In the genomic region with DNA sequence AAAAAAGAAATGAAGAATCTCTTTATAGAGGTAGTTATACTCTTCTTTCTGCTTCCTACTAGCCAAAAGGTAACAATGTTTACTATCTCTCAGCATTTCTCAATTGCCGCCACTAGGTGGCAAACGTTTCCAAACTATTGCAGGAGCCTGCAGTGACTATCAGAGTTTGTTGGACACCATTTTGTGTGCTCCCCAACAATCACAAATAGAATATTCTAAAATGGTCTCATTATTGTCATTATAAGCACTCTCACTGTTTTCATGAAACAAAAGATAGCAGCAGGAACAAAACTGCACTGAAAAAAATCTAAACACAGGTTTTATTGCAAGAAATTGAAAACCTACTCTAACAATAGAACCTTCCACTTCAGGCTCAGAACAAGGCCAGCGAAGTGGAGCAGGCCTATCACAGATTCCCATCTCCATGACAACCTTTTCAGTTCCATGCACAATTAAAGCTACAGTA, we compare ENCODE assay signal across 8 cellular contexts.
DNase-seq lines count a peak whose midpoint lies in the region; ATAC-seq lines count a peak whose summit lies in the region.

No MANE protein-coding gene starts in this region.

- H3K4me3 ChIP-seq in mesenchymal stem cell (ENCODE audit: insufficient read depth in 1 of 2, low read depth in 1 of 2, low read length in 2 of 2) = no peak overlapping the region

- no peak overlapping the region for H2AFZ ChIP-seq in mesenchymal stem cell (ENCODE audit: low read depth, low read length)

- H3K18ac ChIP-seq in mesenchymal stem cell (ENCODE audit: low read depth in 1 of 2, low read length in 2 of 2) = no peak overlapping the region

- no peaks in the 10 kb centered on the region for H3K79me1 ChIP-seq in mesenchymal stem cell (replicated peaks; ENCODE audit: low read length, poor library complexity, severe bottlenecking)

- peak overlapping the region; percentile 80 for H3K9ac ChIP-seq in mesenchymal stem cell (ENCODE audit: low read length)

- 20% methylated on average over 3 of the region's 3 CpGs for WGBS in mesenchymal stem cell

- no peaks in the 10 kb centered on the region for H3K4me1 ChIP-seq in mesenchymal stem cell (ENCODE audit: control insufficient read depth, insufficient read depth, low read depth, low read length)

- no peak overlapping the region for H3K27ac ChIP-seq in mesenchymal stem cell (ENCODE audit: low read length, poor library complexity, severe bottlenecking)

- H2BK120ac ChIP-seq in mesenchymal stem cell (ENCODE audit: low read depth, low read length) = no peak overlapping the region

- no peak overlapping the region for H3K23ac ChIP-seq in mesenchymal stem cell (ENCODE audit: low read length in 2 of 2)

- no peak overlapping the region for H2BK15ac ChIP-seq in mesenchymal stem cell (ENCODE audit: low read depth, poor library complexity, severe bottlenecking)

- no peaks in the 10 kb centered on the region for H3K36me3 ChIP-seq in mesenchymal stem cell (ENCODE audit: control insufficient read depth in 1 of 2, insufficient read depth in 2 of 2, low read depth in 1 of 2, low read length in 2 of 2)

- H2BK5ac ChIP-seq in mesenchymal stem cell (ENCODE audit: low read depth, low read length, poor library complexity, severe bottlenecking) = no peak overlapping the region

- H2BK12ac ChIP-seq in mesenchymal stem cell (ENCODE audit: low read length in 2 of 2) = no peak overlapping the region

- no peaks in the 10 kb centered on the region for H3K9me3 ChIP-seq in mesenchymal stem cell (ENCODE audit: control insufficient read depth, low read length)

- ATAC-seq in GM19455 (IDR thresholded peaks at IDR 0.05; ENCODE audit: unreplicated experiment) (peak; percentile 98), HG03521 (IDR thresholded peaks at IDR 0.05; ENCODE audit: unreplicated experiment) (peak; percentile 96)

- no peaks in the 10 kb centered on the region for H3K27me3 ChIP-seq in mesenchymal stem cell (ENCODE audit: control insufficient read depth in 1 of 2, insufficient read depth in 1 of 2, low read length in 2 of 2)

- H3K4me2 ChIP-seq in mesenchymal stem cell (ENCODE audit: low read length, poor library complexity, severe bottlenecking) = no peak overlapping the region

- DNase-seq in COLO668 (lab: John Stamatoyannopoulos, UW; ENCODE audit: unreplicated experiment) (peak; percentile 61), NCI-H524 treated with DMSO at 0.1 percent for 48 hours (lab: John Stamatoyannopoulos, UW) (peak; percentile 78), mesenchymal stem cell (peak; percentile 80)
- peak; percentile 51 for DNase-seq in activated CD4-positive, alpha-beta T cell treated with anti-CD3 and anti-CD28 coated beads, Interleukin-2, amount 50 U/mL, for 1 hour
- DNase-seq in effector CD8-positive, alpha-beta T cell (lab: John Stamatoyannopoulos, UW) = peak; percentile 25
- peak; percentile 29 to 38 for DNase-seq in stimulated activated CD8-positive, alpha-beta memory T cell treated with anti-CD3 and anti-CD28 coated beads, Interleukin-2, amount 100 ng/mL, for 48 hours (ENCODE audit: low read depth in 2 of 2)

- no peak overlapping the region for H3K4ac ChIP-seq in mesenchymal stem cell (ENCODE audit: low read depth in 1 of 2, low read length in 2 of 2)

- H4K8ac ChIP-seq in mesenchymal stem cell (ENCODE audit: low read length) = no peak overlapping the region

- no peak overlapping the region for H3K14ac ChIP-seq in mesenchymal stem cell (ENCODE audit: low read length in 2 of 2)

- H2AK5ac ChIP-seq in mesenchymal stem cell (ENCODE audit: low read length, severe bottlenecking) = no peak overlapping the region

- H4K91ac ChIP-seq in mesenchymal stem cell (ENCODE audit: low read length) = no peak overlapping the region

Comparison
In these comparisons a context has a peak if more than half of its experiments do, and no peak if none do; other contexts are left out.
1. DNase-seq: peak in every context shown above with its lines; median percentile 80 in mesenchymal stem cell; 78 in NCI-H524 treated with DMSO at 0.1 percent for 48 hours; 61 in COLO668; 51 in activated CD4-positive, alpha-beta T cell treated with anti-CD3 and anti-CD28 coated beads, Interleukin-2, amount 50 U/mL, for 1 hour; 34 in stimulated activated CD8-positive, alpha-beta memory T cell treated with anti-CD3 and anti-CD28 coated beads, Interleukin-2, amount 100 ng/mL, for 48 hours; 25 in effector CD8-positive, alpha-beta T cell.